In the genomic region with DNA sequence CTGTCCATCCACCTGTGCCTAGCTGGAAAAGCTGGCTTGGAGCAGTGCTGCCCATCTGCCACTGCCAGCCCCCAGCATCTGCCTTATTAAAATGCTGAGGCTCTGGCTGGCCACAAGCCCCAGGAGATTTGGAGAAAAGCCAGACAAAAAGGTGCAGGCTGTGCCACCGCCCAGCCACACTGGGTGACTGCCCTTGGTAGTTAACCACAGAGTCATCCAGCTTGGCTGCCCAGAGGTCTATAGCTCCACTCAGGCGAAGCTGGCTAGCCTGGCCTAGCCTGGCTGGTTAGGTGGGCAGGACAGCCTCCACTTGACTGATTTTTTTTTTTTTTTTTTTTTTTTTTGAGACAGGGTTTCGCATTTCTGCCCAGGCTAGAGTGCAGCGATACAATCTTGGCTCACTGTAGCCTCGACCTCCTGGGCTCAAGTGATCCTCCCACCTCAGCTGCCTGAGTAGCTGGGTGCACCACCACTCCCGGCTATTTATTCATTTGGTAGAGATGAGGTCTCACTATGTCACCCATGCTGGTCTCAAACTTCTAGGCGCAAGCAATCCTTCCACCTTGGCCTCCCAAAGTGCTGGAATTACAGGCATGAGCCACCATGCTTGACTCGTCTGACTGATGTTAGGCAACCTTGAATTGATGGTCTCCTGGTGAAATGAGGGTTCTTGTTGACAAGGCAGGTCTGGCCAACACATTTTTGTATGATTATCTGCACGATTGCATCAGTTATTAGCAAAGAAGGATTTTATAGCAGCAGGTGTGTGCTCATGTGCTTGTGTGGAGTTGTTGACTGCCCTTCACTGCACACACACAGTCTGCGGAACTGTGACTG, we compare ENCODE assay signal across 10 cellular contexts.
DNase-seq lines count a peak whose midpoint lies in the region; ATAC-seq, FAIRE-seq and TF ChIP-seq lines count a peak whose summit lies in the region.
"Had no signal": no experiment of that assay in that cellular context is flagged by ENCODE, and none has a peak within 500 bp of the region (broad histone marks: within the 10 kb centered on the region; RNA-seq: fewer than 3 reads in every experiment).

No MANE protein-coding gene starts in this region.

- TF ChIP-seq POLR2A in Peyer's patch (IDR thresholded peaks at IDR 0.05): no peak

- H3K9me3 ChIP-seq in right cardiac atrium (ENCODE audit: control insufficient read depth, low read length) (no peaks in the 10 kb centered on the region), Peyer's patch (no peaks in the 10 kb centered on the region), iPS-15b (ENCODE audit: control insufficient read depth, insufficient read depth, low read length) (no peaks in the 10 kb centered on the region)

- intact Hi-C loops in Right ventricle myocardium superior (cut with DNase I): no loop called here
- intact Hi-C loops in right cardiac atrium (cut with DNase I): no loop called here

- no peak overlapping the region for H3K27ac ChIP-seq in right cardiac atrium (ENCODE audit: low read length)
- peak overlapping the region; percentile 85 to 93 (median 88) for H3K27ac ChIP-seq in Peyer's patch

- WGBS in right cardiac atrium: 89% methylated on average over 10 of the region's 10 CpGs

- peak overlapping the region; percentile 37 for H3K9ac ChIP-seq in iPS-15b (ENCODE audit: low read depth, low read length)

- no peak overlapping the region for H3K4me3 ChIP-seq in right cardiac atrium (ENCODE audit: low read length)
- H3K4me3 ChIP-seq in Peyer's patch: peak overlapping the region in 1 of 4 donors; percentile 16
- no peak overlapping the region for H3K4me3 ChIP-seq in iPS-15b (ENCODE audit: low read depth, low read length)
- H3K4me3 ChIP-seq: GM23338 had no signal

- no peak for TF ChIP-seq CTCF in Peyer's patch (IDR thresholded peaks at IDR 0.05)

- DNase-seq in Right ventricle myocardium superior (no peak), right cardiac atrium (no peak), Peyer's patch (peak in 2 of 3 donors; percentile 74 to 84), urothelium cell line (ENCODE audit: low spot score) (no peak), midbrain (lab: John Stamatoyannopoulos, UW) (no peak), germinal center (ENCODE audit: low spot score) (no peak), dedifferentiated amniotic fluid mesenchymal stem cell (ENCODE audit: extremely low spot score) (no peak)
- DNase-seq: DND-41 had no signal

- H3K27me3 ChIP-seq in right cardiac atrium (ENCODE audit: control insufficient read depth, insufficient read depth): no peaks in the 10 kb centered on the region
- no peaks in the 10 kb centered on the region for H3K27me3 ChIP-seq in Peyer's patch
- H3K27me3 ChIP-seq in iPS-15b (ENCODE audit: control insufficient read depth, insufficient read depth, low read length): no peaks in the 10 kb centered on the region

- H3K36me3 ChIP-seq in Peyer's patch (no peaks in the 10 kb centered on the region), iPS-15b (ENCODE audit: control insufficient read depth, insufficient read depth, low read length) (peaks cover 9% of the 10 kb centered on the region)

- peak; percentile 60 for ATAC-seq in Right ventricle myocardium superior (ENCODE audit: poor library complexity)
- ATAC-seq in right cardiac atrium: no peak
- ATAC-seq: GM23338 had no signal

- no peaks in the 10 kb centered on the region for H3K4me1 ChIP-seq in right cardiac atrium (ENCODE audit: control insufficient read depth, insufficient read depth, low read length)
- H3K4me1 ChIP-seq in Peyer's patch: peaks cover 11 to 72% (median 46%) of the 10 kb centered on the region in 4 donors
- peaks cover 25% of the 10 kb centered on the region for H3K4me1 ChIP-seq in iPS-15b (ENCODE audit: control insufficient read depth, insufficient read depth, low read length)

- FAIRE-seq in urothelium cell line (lab: Jason Lieb, UNC): peak; percentile 9

Comparison
In these comparisons a context has a peak if more than half of its experiments do, and no peak if none do; other contexts are left out.
1. DNase-seq: peak in Peyer's patch (2 of 3); none in Right ventricle myocardium superior (single experiment), right cardiac atrium (0 of 3), urothelium cell line (single experiment), midbrain (single experiment), germinal center (single experiment) and dedifferentiated amniotic fluid mesenchymal stem cell (single experiment).